In the genomic region with DNA sequence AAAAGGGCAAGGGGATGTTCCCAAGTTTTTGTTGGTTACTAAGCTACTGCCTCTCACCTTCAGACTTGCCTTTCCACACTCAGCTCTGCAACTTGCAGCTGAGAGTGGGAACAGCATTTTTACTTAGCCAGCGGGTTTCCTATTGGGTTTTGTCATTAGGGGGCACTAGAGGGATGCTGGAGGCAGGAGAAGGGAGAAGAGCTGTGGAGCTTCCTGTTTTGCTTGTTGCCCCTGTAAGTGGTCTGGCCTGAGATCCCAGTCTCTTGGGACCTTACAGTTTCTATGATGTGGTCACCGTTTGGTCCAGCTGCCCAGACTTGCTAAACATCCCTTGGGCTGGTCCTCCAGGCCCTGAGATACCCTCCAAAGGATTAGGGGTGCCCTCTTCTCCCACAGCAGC, we compare ENCODE assay signal across 14 cellular contexts.
A peak's percentile ranks its signal among the peaks of the same experiment; 100 is the strongest.
DNase-seq lines count a peak whose midpoint lies in the region; ATAC-seq and TF ChIP-seq lines count a peak whose summit lies in the region.
"Had no signal": no experiment of that assay in that cellular context is flagged by ENCODE, and none has a peak within 500 bp of the region (broad histone marks: within the 10 kb centered on the region; RNA-seq: fewer than 3 reads in every experiment).

No MANE protein-coding gene starts in this region.

- peaks cover 9% of the 10 kb centered on the region for H3K9me3 ChIP-seq in CD4-positive, alpha-beta T cell (ENCODE audit: control insufficient read depth, low read length)
- H3K9me3 ChIP-seq: MG63, prostate gland had no signal

- peak overlapping the region; percentile 28 for H3K27ac Mint-ChIP-seq in endothelial cell (ENCODE audit: unreplicated experiment)
- no peak overlapping the region for H3K27ac Mint-ChIP-seq in nephron progenitor cell
- no peak overlapping the region for H3K27ac Mint-ChIP-seq in CD4-positive, alpha-beta T cell
- H3K27ac Mint-ChIP-seq: activated CD4-positive, alpha-beta memory T cell treated with anti-CD3 and anti-CD28 coated beads for 36 hours; activated naive CD4-positive, alpha-beta T cell treated with anti-CD3 and anti-CD28 coated beads, Interleukin-2, amount 10 ng/mL, durations not matched to agents 7 days and 5 days had no signal

- POLR2A ChIA-PET in CD4-positive, alpha-beta T cell (lab: Charles Lee): no interaction called here

- H3K4me1 Mint-ChIP-seq in endothelial cell (ENCODE audit: unreplicated experiment): peaks cover 16% of the 10 kb centered on the region
- peaks cover 42% of the 10 kb centered on the region for H3K4me1 Mint-ChIP-seq in nephron progenitor cell
- no peaks in the 10 kb centered on the region for H3K4me1 Mint-ChIP-seq in CD4-positive, alpha-beta T cell (ENCODE audit: low read depth)
- H3K4me1 Mint-ChIP-seq: activated naive CD4-positive, alpha-beta T cell treated with anti-CD3 and anti-CD28 coated beads, Interleukin-2, amount 10 ng/mL, durations not matched to agents 7 days and 5 days had no signal

- H3K36me3 ChIP-seq in H7 (replicated peaks; ENCODE audit: control insufficient read depth, insufficient read depth, low read length): no peaks in the 10 kb centered on the region
- H3K36me3 ChIP-seq: MG63, prostate gland had no signal

- ATAC-seq in CD4-positive, alpha-beta T cell (ENCODE audit: poor library complexity): no peak
- ATAC-seq in GM18498 (IDR thresholded peaks at IDR 0.05; ENCODE audit: unreplicated experiment): no peak

- H3K4me3 Mint-ChIP-seq in endothelial cell (ENCODE audit: unreplicated experiment): no peak overlapping the region
- no peak overlapping the region for H3K4me3 Mint-ChIP-seq in nephron progenitor cell
- H3K4me3 Mint-ChIP-seq in CD4-positive, alpha-beta T cell: no peak overlapping the region
- H3K4me3 Mint-ChIP-seq: activated CD4-positive, alpha-beta memory T cell treated with anti-CD3 and anti-CD28 coated beads for 36 hours; activated naive CD4-positive, alpha-beta T cell treated with anti-CD3 and anti-CD28 coated beads, Interleukin-2, amount 10 ng/mL, durations not matched to agents 7 days and 5 days had no signal

- no peak overlapping the region for H3K27ac ChIP-seq in CD4-positive, alpha-beta T cell (ENCODE audit: low read depth, low read length)
- H3K27ac ChIP-seq: prostate gland had no signal

- no peak for TF ChIP-seq CTCF in endothelial cell (IDR thresholded peaks at IDR 0.05; ENCODE audit: unreplicated experiment)
- TF ChIP-seq CTCF in nephron progenitor cell (IDR thresholded peaks at IDR 0.05): peak; percentile 27
- TF ChIP-seq CTCF in CD4-positive, alpha-beta T cell (IDR thresholded peaks at IDR 0.05): no peak

- intact Hi-C loops in CD4-positive, alpha-beta T cell (cut with DNase I, micrococcal nuclease): no loop called here

- no peaks in the 10 kb centered on the region for H3K27me3 ChIP-seq in H7 (ENCODE audit: control insufficient read depth, insufficient read depth, low read length)
- peaks cover 4% of the 10 kb centered on the region for H3K27me3 ChIP-seq in CD4-positive, alpha-beta T cell (ENCODE audit: control insufficient read depth, insufficient read depth, low read length)
- H3K27me3 ChIP-seq: MG63 had no signal

- CTCF ChIA-PET in CD4-positive, alpha-beta T cell (lab: Charles Lee): no interaction called here

- no peak overlapping the region for H3K4me3 ChIP-seq in H7 (ENCODE audit: insufficient read depth, low read depth, low read length)
- H3K4me3 ChIP-seq: lung, MG63, prostate gland had no signal

- peaks cover 2% of the 10 kb centered on the region for H3K27me3 Mint-ChIP-seq in endothelial cell (ENCODE audit: unreplicated experiment)
- H3K27me3 Mint-ChIP-seq in nephron progenitor cell (ENCODE audit: low read depth, poor library complexity): peaks cover 33% of the 10 kb centered on the region
- peaks cover 48% of the 10 kb centered on the region for H3K27me3 Mint-ChIP-seq in CD4-positive, alpha-beta T cell

- H3K36me3 Mint-ChIP-seq in endothelial cell (ENCODE audit: low read depth, unreplicated experiment) (peaks cover 3% of the 10 kb centered on the region), nephron progenitor cell (ENCODE audit: low read depth) (no peaks in the 10 kb centered on the region)
- H3K36me3 Mint-ChIP-seq in CD4-positive, alpha-beta T cell (ENCODE audit: low read depth): no peaks in the 10 kb centered on the region
- H3K36me3 Mint-ChIP-seq: activated naive CD4-positive, alpha-beta T cell treated with anti-CD3 and anti-CD28 coated beads, Interleukin-2, amount 10 ng/mL, durations not matched to agents 7 days and 5 days had no signal

- in situ Hi-C loops in G401 (cut with HindIII; ENCODE audit: low sequenced_read_pairs): no loop called here

- H3K9me3 Mint-ChIP-seq in endothelial cell (ENCODE audit: unreplicated experiment) (no peaks in the 10 kb centered on the region), nephron progenitor cell (peaks cover 28% of the 10 kb centered on the region)
- H3K9me3 Mint-ChIP-seq in CD4-positive, alpha-beta T cell: peaks cover 6% of the 10 kb centered on the region

- DNase-seq in H7 (peak; percentile 60), NCI-H82 (lab: John Stamatoyannopoulos, UW) (peak; percentile 66), endothelial cell (ENCODE audit: low spot score) (peak; percentile 41), nephron progenitor cell (no peak), G401 (ENCODE audit: low spot score) (no peak), activated gamma-delta T cell treated with Interleukin-2 at 50 U/mL for 16 hours (no peak)
- DNase-seq in CD4-positive, alpha-beta T cell: no peak
- DNase-seq: activated CD4-positive, alpha-beta memory T cell treated with anti-CD3 and anti-CD28 coated beads for 36 hours; activated naive CD4-positive, alpha-beta T cell treated with anti-CD3 and anti-CD28 coated beads, Interleukin-2, amount 10 ng/mL, durations not matched to agents 7 days and 5 days; COR-L47; MG63 had no signal

Comparison
In these comparisons a context has a peak if more than half of its experiments do, and no peak if none do; other contexts are left out.
1. DNase-seq: peak in H7 (single experiment), NCI-H82 (single experiment) and endothelial cell (single experiment); none in nephron progenitor cell (single experiment), G401 (single experiment), CD4-positive, alpha-beta T cell (0 of 10) and activated gamma-delta T cell treated with Interleukin-2 at 50 U/mL for 16 hours (single experiment).